In genomic region chr3:40185029-40185695, GRCh38 we compare ENCODE assay signal across 15 cellular contexts.
A peak's percentile ranks its signal among the peaks of the same experiment; 100 is the strongest.
DNase-seq lines count a peak whose midpoint lies in the region; ATAC-seq, FAIRE-seq and TF ChIP-seq lines count a peak whose summit lies in the region.
"Had no signal": no experiment of that assay in that cellular context is flagged by ENCODE, and none has a peak within 500 bp of the region (broad histone marks: within the 10 kb centered on the region; RNA-seq: fewer than 3 reads in every experiment).

No MANE protein-coding gene starts in this region.

- no peaks in the 10 kb centered on the region for H3K9me3 ChIP-seq in GM12878 (replicated peaks; ENCODE audit: control insufficient read depth, insufficient read depth, low read length)

- peak; percentile 56 to 91; a peak in 3 of 4 replicates for TF ChIP-seq EP300 in GM12878 (IDR thresholded peaks at IDR 0.05; ENCODE audit: borderline replicate concordance in 1 of 2, control insufficient read depth in 1 of 2, low read depth in 2 of 2, low read length in 2 of 2)

- H3K4me3 ChIP-seq in GM12878, result peak overlapping the region; percentile 40; the same call in 1 of the 2 replicates

- DNase-seq in GM12878 (ENCODE audit: low read depth, low spot score) (peak; percentile 53), hepatic stellate cell (ENCODE audit: low spot score) (no peak), SK-N-DZ (ENCODE audit: low spot score) (no peak)
- no peak for DNase-seq in activated CD4-positive, alpha-beta T cell treated with anti-CD3 and anti-CD28 coated beads for 48 hours
- DNase-seq: activated T-cell treated with anti-CD3 and anti-CD28 coated beads, Interleukin-2, amount 50 U/mL, for 24 hours; amygdala; GDM1; NCI-H1417; NCI-H774; stimulated activated CD4-positive, alpha-beta T cell treated with anti-CD3 and anti-CD28 coated beads, Interleukin-4, amount 100 ng/mL, for 1 hour had no signal

- TF ChIP-seq POLR2A in GM12878 (IDR thresholded peaks at IDR 0.05; ENCODE audit: low read depth, low read length), result no peak

- no peaks in the 10 kb centered on the region for H4K20me1 ChIP-seq in GM12878 (ENCODE audit: control insufficient read depth, insufficient read depth)

- H3K9ac ChIP-seq in GM12878 (ENCODE audit: control insufficient read depth, insufficient read depth, low read length), result no peak overlapping the region

- BruUV-seq in GM12878 (replicated peaks; lab: Mats Ljungman, UMichigan), result no TSS peak

- H3K4me1 ChIP-seq in GM12878 (ENCODE audit: control insufficient read depth, insufficient read depth, low read length), result peaks cover 34% of the 10 kb centered on the region

- H3K79me2 ChIP-seq in GM12878 (ENCODE audit: control insufficient read depth, insufficient read depth, low read length), result no peaks in the 10 kb centered on the region

- RAD21 ChIA-PET in GM12878 (lab: Charles Lee; ENCODE audit: unreplicated experiment), result no interaction called here

- peak; percentile 92 for FAIRE-seq in GM12878 (lab: Jason Lieb, UNC)
- FAIRE-seq: islet of Langerhans had no signal

- H3K27ac ChIP-seq in GM12878 (ENCODE audit: control insufficient read depth, insufficient read depth), result peak overlapping the region; percentile 55

- H3K36me3 ChIP-seq in GM12878 (ENCODE audit: control insufficient read depth in 2 of 2, insufficient read depth in 2 of 2, low read length in 1 of 2), result no peaks in the 10 kb centered on the region

- in situ Hi-C loops in GM12878 (cut with MboI), result loop anchor here (25.0 kb wide), 1 partner anchor 1702 kb away; no protein-coding TSS in a partner anchor

- H3K27me3 ChIP-seq in GM12878 (replicated peaks in 1 of 2; ENCODE audit: control insufficient read depth in 2 of 2, insufficient read depth in 2 of 2, low read length in 1 of 2), result no peaks in the 10 kb centered on the region; a peak in 1 of 4 replicates

- intact Hi-C loops in GM12878 (cut with micrococcal nuclease; ENCODE audit: unreplicated experiment), result loop anchor here (10.0 kb wide), 1 partner anchor 790 kb away; no protein-coding TSS in a partner anchor

- under 1% methylated on average over 10 of the region's 10 CpGs for WGBS in GM12878 (ENCODE audit: insufficient coverage, insufficient replicate concordance, low lambda C conversion rate, missing lambda C conversion rate)

- no peak for TF ChIP-seq CTCF in GM12878 (IDR thresholded peaks at IDR 0.05 in 2 of 3, conservative IDR thresholded peaks at IDR 0.05 in 1 of 3; ENCODE audit: control insufficient read depth in 2 of 3, extremely low read depth in 1 of 3, insufficient read depth in 1 of 3, low read depth in 3 of 3, low read length in 3 of 3)

- TF ChIP-seq RAD21 in GM12878 (IDR thresholded peaks at IDR 0.05; ENCODE audit: insufficient read depth, low read depth, low read length), result no peak

- ATAC-seq in GM18870 (IDR thresholded peaks at IDR 0.05; ENCODE audit: unreplicated experiment) (peak; percentile 65), GM21529 (IDR thresholded peaks at IDR 0.05; ENCODE audit: unreplicated experiment) (peak; percentile 56), HG03159 (IDR thresholded peaks at IDR 0.05; ENCODE audit: unreplicated experiment) (peak; percentile 45), GM12878 (peak; percentile 76), HG02571 (IDR thresholded peaks at IDR 0.05; ENCODE audit: unreplicated experiment) (no peak)

- CTCF ChIA-PET in GM12878 (lab: Yijun Ruan, JAX), result interaction anchor here (0.7 to 12.0 kb wide), 2 partner anchors 8 to 129 kb away, joined by 3 to 317 read pairs; partner anchors contain the start of gene EIF1B

- SMC1A ChIA-PET in GM12878 (lab: Charles Lee; ENCODE audit: uncharacterized antibody, unreplicated experiment), result interaction anchor here (1.2 to 1.7 kb wide), 5 partner anchors 13 to 132 kb away, joined by 3 to 5 read pairs (median 3); no protein-coding TSS in a partner anchor

- POLR2A ChIA-PET in GM12878 (lab: Charles Lee), result no interaction called here

- H3K4me2 ChIP-seq in GM12878 (ENCODE audit: control insufficient read depth, insufficient read depth), result peak overlapping the region; percentile 66

- no peak overlapping the region for H2AFZ ChIP-seq in GM12878 (ENCODE audit: control insufficient read depth, low read depth, low read length)

TF ChIP-seq in GM12878, 131 proteins besides CTCF, POLR2A, EP300 and RAD21 (continues in another document):
- TF ChIP-seq CUX1 (IDR thresholded peaks at IDR 0.05; ENCODE audit: insufficient replicate concordance, low read depth, low read length) (no peak), CREM (IDR thresholded peaks at IDR 0.05; ENCODE audit: low read depth) (peak; percentile 86), GABPA (IDR thresholded peaks at IDR 0.05; ENCODE audit: low read depth) (0 out of 2 replicates have a peak, but pooled peaks have one; percentile 28), NFIC (IDR thresholded peaks at IDR 0.05; ENCODE audit: low read depth, low read length) (peak; percentile 96), NR2F1 (conservative IDR thresholded peaks at IDR 0.05) (peak; percentile 94), JUNB (IDR thresholded peaks at IDR 0.05) (peak; percentile 41; the same call in 1 of the 2 replicates), EED (IDR thresholded peaks at IDR 0.05; ENCODE audit: low read depth) (peak; percentile 97), FOXM1 (IDR thresholded peaks at IDR 0.05; ENCODE audit: low read depth, low read length) (peak; percentile 98), MEF2A (IDR thresholded peaks at IDR 0.05; ENCODE audit: insufficient read depth, low read depth, low read length) (peak; percentile 88)
- TF ChIP-seq, protein P1, sequence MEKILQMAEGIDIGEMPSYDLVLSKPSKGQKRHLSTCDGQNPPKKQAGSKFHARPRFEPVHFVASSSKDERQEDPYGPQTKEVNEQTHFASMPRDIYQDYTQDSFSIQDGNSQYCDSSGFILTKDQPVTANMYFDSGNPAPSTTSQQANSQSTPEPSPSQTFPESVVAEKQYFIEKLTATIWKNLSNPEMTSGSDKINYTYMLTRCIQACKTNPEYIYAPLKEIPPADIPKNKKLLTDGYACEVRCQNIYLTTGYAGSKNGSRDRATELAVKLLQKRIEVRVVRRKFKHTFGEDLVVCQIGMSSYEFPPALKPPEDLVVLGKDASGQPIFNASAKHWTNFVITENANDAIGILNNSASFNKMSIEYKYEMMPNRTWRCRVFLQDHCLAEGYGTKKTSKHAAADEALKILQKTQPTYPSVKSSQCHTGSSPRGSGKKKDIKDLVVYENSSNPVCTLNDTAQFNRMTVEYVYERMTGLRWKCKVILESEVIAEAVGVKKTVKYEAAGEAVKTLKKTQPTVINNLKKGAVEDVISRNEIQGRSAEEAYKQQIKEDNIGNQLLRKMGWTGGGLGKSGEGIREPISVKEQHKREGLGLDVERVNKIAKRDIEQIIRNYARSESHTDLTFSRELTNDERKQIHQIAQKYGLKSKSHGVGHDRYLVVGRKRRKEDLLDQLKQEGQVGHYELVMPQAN (conservative IDR thresholded peaks at IDR 0.05), result no peak
- TF ChIP-seq, protein P2, sequence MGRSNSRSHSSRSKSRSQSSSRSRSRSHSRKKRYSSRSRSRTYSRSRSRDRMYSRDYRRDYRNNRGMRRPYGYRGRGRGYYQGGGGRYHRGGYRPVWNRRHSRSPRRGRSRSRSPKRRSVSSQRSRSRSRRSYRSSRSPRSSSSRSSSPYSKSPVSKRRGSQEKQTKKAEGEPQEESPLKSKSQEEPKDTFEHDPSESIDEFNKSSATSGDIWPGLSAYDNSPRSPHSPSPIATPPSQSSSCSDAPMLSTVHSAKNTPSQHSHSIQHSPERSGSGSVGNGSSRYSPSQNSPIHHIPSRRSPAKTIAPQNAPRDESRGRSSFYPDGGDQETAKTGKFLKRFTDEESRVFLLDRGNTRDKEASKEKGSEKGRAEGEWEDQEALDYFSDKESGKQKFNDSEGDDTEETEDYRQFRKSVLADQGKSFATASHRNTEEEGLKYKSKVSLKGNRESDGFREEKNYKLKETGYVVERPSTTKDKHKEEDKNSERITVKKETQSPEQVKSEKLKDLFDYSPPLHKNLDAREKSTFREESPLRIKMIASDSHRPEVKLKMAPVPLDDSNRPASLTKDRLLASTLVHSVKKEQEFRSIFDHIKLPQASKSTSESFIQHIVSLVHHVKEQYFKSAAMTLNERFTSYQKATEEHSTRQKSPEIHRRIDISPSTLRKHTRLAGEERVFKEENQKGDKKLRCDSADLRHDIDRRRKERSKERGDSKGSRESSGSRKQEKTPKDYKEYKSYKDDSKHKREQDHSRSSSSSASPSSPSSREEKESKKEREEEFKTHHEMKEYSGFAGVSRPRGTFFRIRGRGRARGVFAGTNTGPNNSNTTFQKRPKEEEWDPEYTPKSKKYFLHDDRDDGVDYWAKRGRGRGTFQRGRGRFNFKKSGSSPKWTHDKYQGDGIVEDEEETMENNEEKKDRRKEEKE (IDR thresholded peaks at IDR 0.05), result no peak
